Comparison of ENCODE assay signal across 1 cellular context in genomic region chr9:34337404-34337803, GRCh38.
TF ChIP-seq lines count a peak whose summit lies in the region.

No MANE protein-coding gene starts in this region.

TF ChIP-seq in A549, 52 proteins besides CTCF, POLR2A, EP300 and RAD21 (continued from another document):
- TF ChIP-seq HOXB5 (CRISPR knock-in tag; IDR thresholded peaks at IDR 0.05) (no peak), KDM1A (IDR thresholded peaks at IDR 0.05; ENCODE audit: low read depth) (no peak), CHD2 (IDR thresholded peaks at IDR 0.05; ENCODE audit: low read length, partially characterized antibody) (no peak), JUNB (IDR thresholded peaks at IDR 0.05) (no peak), BHLHE40 (IDR thresholded peaks at IDR 0.05; ENCODE audit: low read depth, low read length) (no peak), POLR2AphosphoS2 (conservative IDR thresholded peaks at IDR 0.05; ENCODE audit: low read length) (no peak), REST (IDR thresholded peaks at IDR 0.05) (no peak), EHF (CRISPR knock-in tag; IDR thresholded peaks at IDR 0.05) (no peak), PHF8 (IDR thresholded peaks at IDR 0.05; ENCODE audit: borderline replicate concordance, low read depth) (no peak), ZC3H11A (IDR thresholded peaks at IDR 0.05) (no peak), EHMT2 (IDR thresholded peaks at IDR 0.05; ENCODE audit: low read depth) (no peak), NPAS2 (CRISPR knock-in tag; IDR thresholded peaks at IDR 0.05; ENCODE audit: borderline replicate concordance) (no peak)
